ENCODE assay signal across 26 cellular contexts in the genomic region with DNA sequence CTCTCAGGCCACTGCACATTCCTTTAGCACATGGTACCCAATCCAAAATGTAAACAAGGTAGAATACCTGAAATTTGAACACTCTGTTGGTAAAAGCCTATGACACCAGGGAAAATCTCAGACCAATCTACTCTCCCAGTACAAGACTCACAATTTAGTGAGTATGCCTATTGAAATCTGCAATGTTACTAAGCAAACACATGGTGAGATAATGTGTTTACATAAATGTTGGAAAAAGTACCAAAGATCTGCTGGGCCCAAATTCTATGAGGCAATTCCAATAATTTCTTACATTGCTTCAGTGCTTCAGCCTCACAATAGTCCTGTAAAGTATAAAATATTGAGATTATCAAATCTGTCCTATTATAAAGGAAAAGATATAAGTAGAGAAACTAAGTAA.
"Had no signal": no experiment of that assay in that cellular context is flagged by ENCODE, and none has a peak within 500 bp of the region (broad histone marks: within the 10 kb centered on the region; RNA-seq: fewer than 3 reads in every experiment).

No MANE protein-coding gene starts in this region.

- H2AFZ ChIP-seq: hepatocyte had no signal

- H3K4me2 ChIP-seq: hepatocyte had no signal

- H3K9me3 ChIP-seq: esophagus squamous epithelium, gastrocnemius medialis, ovary, right lobe of liver, thoracic aorta, uterus had no signal

- H3K36me3 ChIP-seq: breast epithelium, esophagus squamous epithelium, gastrocnemius medialis, ovary, right lobe of liver, thoracic aorta, uterus had no signal

- H3K79me2 ChIP-seq: hepatocyte had no signal

- H3K27me3 ChIP-seq: breast epithelium, esophagus squamous epithelium, gastrocnemius medialis, hepatocyte, ovary, uterus had no signal

- H3K27ac ChIP-seq: breast epithelium, epithelial cell of prostate, esophagus squamous epithelium, gastrocnemius medialis, hepatocyte, ovary, right lobe of liver, thoracic aorta, uterus had no signal

- H3K4me1 ChIP-seq: breast epithelium, esophagus squamous epithelium, gastrocnemius medialis, right lobe of liver, uterus had no signal

- H3K4me3 ChIP-seq: breast epithelium, esophagus squamous epithelium, gastrocnemius medialis, hepatocyte, ovary, right lobe of liver, thoracic aorta, uterus had no signal

- FAIRE-seq: keratinocyte had no signal

- ATAC-seq: activated naive CD4-positive, alpha-beta T cell treated with anti-CD3 and anti-CD28 coated beads, Interleukin-2, amount 50 U/mL, for 72 hours; activated T-helper 17 cell treated with anti-CD3 and anti-CD28 coated beads, Interleukin-2, amount 50 U/mL, for 72 hours; gastrocnemius medialis; left cardiac atrium; stimulated activated effector memory CD8-positive, alpha-beta T cell treated with anti-CD3 and anti-CD28 coated beads, Interleukin-12 subunit alpha, Interleukin-12 subunit beta, amount 100 ng/mL, for 72 hours had no signal

- DNase-seq: activated CD4-positive, alpha-beta memory T cell treated with anti-CD3 and anti-CD28 coated beads for 36 hours; activated CD4-positive, alpha-beta T cell treated with anti-CD3 and anti-CD28 coated beads, Interleukin-2, amount 10 ng/mL, durations not matched to agents 24 days and 14 days; activated CD4-positive, CD25-positive, alpha-beta regulatory T cell treated with anti-CD3 and anti-CD28 coated beads, Interleukin-2, amount 50 U/mL, for 72 hours; activated CD8-positive, alpha-beta memory T cell treated with anti-CD3 and anti-CD28 coated beads, Interleukin-2, amount 50 U/mL, for 48 hours; activated T-cell treated with anti-CD3 and anti-CD28 coated beads, Interleukin-2, amount 50 U/mL, for 24 hours; central memory CD4-positive, alpha-beta T cell; esophagus squamous epithelium; gastrocnemius medialis; left cardiac atrium; naive B cell; nephron progenitor cell; ovary; right lobe of liver; stimulated activated CD4-positive, alpha-beta T cell treated with anti-CD3 and anti-CD28 coated beads, Interleukin-12 subunit alpha, Interleukin-12 subunit beta, amount 100 ng/mL, for 4 hours; stimulated activated CD4-positive, alpha-beta T cell treated with anti-CD3 and anti-CD28 coated beads, Interleukin-4, amount 100 ng/mL, for 24 hours; T-helper 2 cell; trophoblast cell; uterus had no signal
